In the genomic region with DNA sequence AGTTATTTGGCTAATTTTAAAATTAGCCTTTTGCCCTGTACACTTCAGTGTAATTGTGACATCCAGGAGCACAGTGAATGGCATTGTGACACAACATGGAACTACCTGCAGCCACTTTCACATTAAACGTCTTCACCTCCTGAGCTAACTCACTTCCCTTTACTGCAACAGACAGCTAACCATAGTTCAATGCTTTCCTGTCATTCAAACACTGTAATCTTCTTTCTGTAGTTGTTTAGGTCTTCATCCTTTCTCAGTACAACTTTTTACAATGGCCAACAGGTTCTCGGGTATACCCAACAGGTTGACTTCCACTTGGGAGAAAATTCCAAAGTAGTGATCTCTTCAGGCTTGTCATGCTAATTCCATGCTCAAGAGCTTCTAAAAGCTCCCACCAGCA, we compare ENCODE assay signal across 2 cellular contexts.
TF ChIP-seq lines count a peak whose summit lies in the region.

No MANE protein-coding gene starts in this region.

TF ChIP-seq in GM23338, 12 proteins besides CTCF, POLR2A, EP300 and RAD21:
- TF ChIP-seq STAT1 (IDR thresholded peaks at IDR 0.05; ENCODE audit: unreplicated experiment), result no peak
- no peak for TF ChIP-seq EZH2 (IDR thresholded peaks at IDR 0.05; ENCODE audit: low read depth, unreplicated experiment)
- TF ChIP-seq, protein P1, sequence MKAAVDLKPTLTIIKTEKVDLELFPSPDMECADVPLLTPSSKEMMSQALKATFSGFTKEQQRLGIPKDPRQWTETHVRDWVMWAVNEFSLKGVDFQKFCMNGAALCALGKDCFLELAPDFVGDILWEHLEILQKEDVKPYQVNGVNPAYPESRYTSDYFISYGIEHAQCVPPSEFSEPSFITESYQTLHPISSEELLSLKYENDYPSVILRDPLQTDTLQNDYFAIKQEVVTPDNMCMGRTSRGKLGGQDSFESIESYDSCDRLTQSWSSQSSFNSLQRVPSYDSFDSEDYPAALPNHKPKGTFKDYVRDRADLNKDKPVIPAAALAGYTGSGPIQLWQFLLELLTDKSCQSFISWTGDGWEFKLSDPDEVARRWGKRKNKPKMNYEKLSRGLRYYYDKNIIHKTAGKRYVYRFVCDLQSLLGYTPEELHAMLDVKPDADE (IDR thresholded peaks at IDR 0.05), result no peak
- TF ChIP-seq, protein P2, sequence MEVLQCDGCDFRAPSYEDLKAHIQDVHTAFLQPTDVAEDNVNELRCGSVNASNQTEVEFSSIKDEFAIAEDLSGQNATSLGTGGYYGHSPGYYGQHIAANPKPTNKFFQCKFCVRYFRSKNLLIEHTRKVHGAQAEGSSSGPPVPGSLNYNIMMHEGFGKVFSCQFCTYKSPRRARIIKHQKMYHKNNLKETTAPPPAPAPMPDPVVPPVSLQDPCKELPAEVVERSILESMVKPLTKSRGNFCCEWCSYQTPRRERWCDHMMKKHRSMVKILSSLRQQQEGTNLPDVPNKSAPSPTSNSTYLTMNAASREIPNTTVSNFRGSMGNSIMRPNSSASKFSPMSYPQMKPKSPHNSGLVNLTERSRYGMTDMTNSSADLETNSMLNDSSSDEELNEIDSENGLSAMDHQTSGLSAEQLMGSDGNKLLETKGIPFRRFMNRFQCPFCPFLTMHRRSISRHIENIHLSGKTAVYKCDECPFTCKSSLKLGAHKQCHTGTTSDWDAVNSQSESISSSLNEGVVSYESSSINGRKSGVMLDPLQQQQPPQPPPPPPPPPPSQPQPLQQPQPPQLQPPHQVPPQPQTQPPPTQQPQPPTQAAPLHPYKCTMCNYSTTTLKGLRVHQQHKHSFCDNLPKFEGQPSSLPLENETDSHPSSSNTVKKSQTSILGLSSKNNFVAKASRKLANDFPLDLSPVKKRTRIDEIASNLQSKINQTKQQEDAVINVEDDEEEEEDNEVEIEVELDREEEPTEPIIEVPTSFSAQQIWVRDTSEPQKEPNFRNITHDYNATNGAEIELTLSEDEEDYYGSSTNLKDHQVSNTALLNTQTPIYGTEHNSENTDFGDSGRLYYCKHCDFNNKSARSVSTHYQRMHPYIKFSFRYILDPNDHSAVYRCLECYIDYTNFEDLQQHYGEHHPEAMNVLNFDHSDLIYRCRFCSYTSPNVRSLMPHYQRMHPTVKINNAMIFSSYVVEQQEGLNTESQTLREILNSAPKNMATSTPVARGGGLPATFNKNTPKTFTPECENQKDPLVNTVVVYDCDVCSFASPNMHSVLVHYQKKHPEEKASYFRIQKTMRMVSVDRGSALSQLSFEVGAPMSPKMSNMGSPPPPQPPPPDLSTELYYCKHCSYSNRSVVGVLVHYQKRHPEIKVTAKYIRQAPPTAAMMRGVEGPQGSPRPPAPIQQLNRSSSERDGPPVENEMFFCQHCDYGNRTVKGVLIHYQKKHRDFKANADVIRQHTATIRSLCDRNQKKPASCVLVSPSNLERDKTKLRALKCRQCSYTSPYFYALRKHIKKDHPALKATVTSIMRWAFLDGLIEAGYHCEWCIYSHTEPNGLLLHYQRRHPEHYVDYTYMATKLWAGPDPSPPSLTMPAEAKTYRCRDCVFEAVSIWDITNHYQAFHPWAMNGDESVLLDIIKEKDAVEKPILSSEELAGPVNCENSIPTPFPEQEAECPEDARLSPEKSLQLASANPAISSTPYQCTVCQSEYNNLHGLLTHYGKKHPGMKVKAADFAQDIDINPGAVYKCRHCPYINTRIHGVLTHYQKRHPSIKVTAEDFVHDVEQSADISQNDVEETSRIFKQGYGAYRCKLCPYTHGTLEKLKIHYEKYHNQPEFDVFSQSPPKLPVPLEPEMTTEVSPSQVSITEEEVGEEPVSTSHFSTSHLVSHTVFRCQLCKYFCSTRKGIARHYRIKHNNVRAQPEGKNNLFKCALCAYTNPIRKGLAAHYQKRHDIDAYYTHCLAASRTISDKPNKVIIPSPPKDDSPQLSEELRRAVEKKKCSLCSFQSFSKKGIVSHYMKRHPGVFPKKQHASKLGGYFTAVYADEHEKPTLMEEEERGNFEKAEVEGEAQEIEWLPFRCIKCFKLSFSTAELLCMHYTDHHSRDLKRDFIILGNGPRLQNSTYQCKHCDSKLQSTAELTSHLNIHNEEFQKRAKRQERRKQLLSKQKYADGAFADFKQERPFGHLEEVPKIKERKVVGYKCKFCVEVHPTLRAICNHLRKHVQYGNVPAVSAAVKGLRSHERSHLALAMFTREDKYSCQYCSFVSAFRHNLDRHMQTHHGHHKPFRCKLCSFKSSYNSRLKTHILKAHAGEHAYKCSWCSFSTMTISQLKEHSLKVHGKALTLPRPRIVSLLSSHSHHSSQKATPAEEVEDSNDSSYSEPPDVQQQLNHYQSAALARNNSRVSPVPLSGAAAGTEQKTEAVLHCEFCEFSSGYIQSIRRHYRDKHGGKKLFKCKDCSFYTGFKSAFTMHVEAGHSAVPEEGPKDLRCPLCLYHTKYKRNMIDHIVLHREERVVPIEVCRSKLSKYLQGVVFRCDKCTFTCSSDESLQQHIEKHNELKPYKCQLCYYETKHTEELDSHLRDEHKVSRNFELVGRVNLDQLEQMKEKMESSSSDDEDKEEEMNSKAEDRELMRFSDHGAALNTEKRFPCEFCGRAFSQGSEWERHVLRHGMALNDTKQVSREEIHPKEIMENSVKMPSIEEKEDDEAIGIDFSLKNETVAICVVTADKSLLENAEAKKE (CRISPR knock-in tag; IDR thresholded peaks at IDR 0.05), result peak; percentile 61
TF ChIP-seq in GM23338: peak in this region for 1.

TF ChIP-seq in GM12878, 131 proteins besides CTCF, POLR2A, EP300 and RAD21:
- no peak for TF ChIP-seq NFYA (IDR thresholded peaks at IDR 0.05; ENCODE audit: borderline replicate concordance, low read depth, low read length)
- TF ChIP-seq TCF12 (IDR thresholded peaks at IDR 0.05; ENCODE audit: low read depth, low read length), result no peak
- TF ChIP-seq, protein P3, sequence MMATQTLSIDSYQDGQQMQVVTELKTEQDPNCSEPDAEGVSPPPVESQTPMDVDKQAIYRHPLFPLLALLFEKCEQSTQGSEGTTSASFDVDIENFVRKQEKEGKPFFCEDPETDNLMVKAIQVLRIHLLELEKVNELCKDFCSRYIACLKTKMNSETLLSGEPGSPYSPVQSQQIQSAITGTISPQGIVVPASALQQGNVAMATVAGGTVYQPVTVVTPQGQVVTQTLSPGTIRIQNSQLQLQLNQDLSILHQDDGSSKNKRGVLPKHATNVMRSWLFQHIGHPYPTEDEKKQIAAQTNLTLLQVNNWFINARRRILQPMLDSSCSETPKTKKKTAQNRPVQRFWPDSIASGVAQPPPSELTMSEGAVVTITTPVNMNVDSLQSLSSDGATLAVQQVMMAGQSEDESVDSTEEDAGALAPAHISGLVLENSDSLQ (IDR thresholded peaks at IDR 0.05), result peak; percentile 66; the same call in 1 of the 2 replicates
- peak; percentile 39; the same call in 1 of the 2 replicates for TF ChIP-seq SPI1 (IDR thresholded peaks at IDR 0.05; ENCODE audit: borderline replicate concordance, insufficient read depth, low read depth, low read length)
- TF ChIP-seq STAT1 (conservative IDR thresholded peaks at IDR 0.05), result no peak
- TF ChIP-seq, protein P4, sequence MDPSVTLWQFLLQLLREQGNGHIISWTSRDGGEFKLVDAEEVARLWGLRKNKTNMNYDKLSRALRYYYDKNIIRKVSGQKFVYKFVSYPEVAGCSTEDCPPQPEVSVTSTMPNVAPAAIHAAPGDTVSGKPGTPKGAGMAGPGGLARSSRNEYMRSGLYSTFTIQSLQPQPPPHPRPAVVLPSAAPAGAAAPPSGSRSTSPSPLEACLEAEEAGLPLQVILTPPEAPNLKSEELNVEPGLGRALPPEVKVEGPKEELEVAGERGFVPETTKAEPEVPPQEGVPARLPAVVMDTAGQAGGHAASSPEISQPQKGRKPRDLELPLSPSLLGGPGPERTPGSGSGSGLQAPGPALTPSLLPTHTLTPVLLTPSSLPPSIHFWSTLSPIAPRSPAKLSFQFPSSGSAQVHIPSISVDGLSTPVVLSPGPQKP (IDR thresholded peaks at IDR 0.05; ENCODE audit: low read depth, low read length), result no peak
- TF ChIP-seq CHD4 (IDR thresholded peaks at IDR 0.05), result no peak
TF ChIP-seq in GM12878: peak in this region for 2.
